Comparison of ENCODE assay signal across 9 cellular contexts in genomic region chr11:122069946-122070345, GRCh38. TPM values are rescaled to one million over a fixed set of nuclear protein-coding genes. Genes with fewer than 3 reads are reported as not detected.
DNase-seq lines count a peak whose midpoint lies in the region; ATAC-seq and TF ChIP-seq lines count a peak whose summit lies in the region.
"Had no signal": no experiment of that assay in that cellular context is flagged by ENCODE, and none has a peak within 500 bp of the region (broad histone marks: within the 10 kb centered on the region; RNA-seq: fewer than 3 reads in every experiment).

No MANE protein-coding gene starts in this region.

- no peaks in the 10 kb centered on the region for H3K4me1 ChIP-seq in DND-41 (ENCODE audit: insufficient read depth, low read length)
- H3K4me1 ChIP-seq in mammary epithelial cell (ENCODE audit: insufficient read depth, low read length): no peaks in the 10 kb centered on the region

- TF ChIP-seq CTCF in DND-41 (IDR thresholded peaks at IDR 0.05; ENCODE audit: borderline replicate concordance, extremely low read depth, low read length, poor library complexity, severe bottlenecking) (no peak), mammary epithelial cell (conservative IDR thresholded peaks at IDR 0.05 in 1 of 2, IDR thresholded peaks at IDR 0.05 in 1 of 2; ENCODE audit: extremely low read depth in 1 of 2, insufficient read depth in 1 of 2, low read depth in 1 of 2, low read length in 2 of 2) (no peak)

- BruUV-seq in mammary epithelial cell (replicated peaks; lab: Mats Ljungman, UMichigan): no TSS peak

- dilution Hi-C loops in mammary epithelial cell (cut with HindIII; ENCODE audit: low sequenced_read_pairs): loop anchor here (10.0 kb wide), 1 partner anchor 405 kb away; no protein-coding TSS in a partner anchor

- peaks cover 10% of the 10 kb centered on the region for H3K27me3 ChIP-seq in DND-41 (ENCODE audit: insufficient read depth, low read length, poor library complexity)
- H3K27me3 ChIP-seq in mammary epithelial cell (ENCODE audit: insufficient read depth, low read length): no peaks in the 10 kb centered on the region

- CTCF ChIA-PET in mammary epithelial cell (lab: Charles Lee; ENCODE audit: low non-redundant PET): no interaction called here

- H3K36me3 ChIP-seq in DND-41 (ENCODE audit: insufficient read depth, low read length) (no peaks in the 10 kb centered on the region), mammary epithelial cell (ENCODE audit: insufficient read depth, low read length) (no peaks in the 10 kb centered on the region)

- H4K20me1 ChIP-seq in DND-41 (ENCODE audit: insufficient read depth, low read length) (no peaks in the 10 kb centered on the region), mammary epithelial cell (ENCODE audit: insufficient read depth, low read length) (no peaks in the 10 kb centered on the region)

- WGBS in mammary epithelial cell (ENCODE audit: low coverage, missing lambda C conversion rate): 42% methylated on average over 4 of the region's 4 CpGs

- ATAC-seq in DND-41 (ENCODE audit: insufficient read depth, low read depth): no peak
- no peak for ATAC-seq in GM19467 (IDR thresholded peaks at IDR 0.05; ENCODE audit: unreplicated experiment)
- no peak for ATAC-seq in GM18520 (IDR thresholded peaks at IDR 0.05; ENCODE audit: unreplicated experiment)

- in situ Hi-C loops in mammary epithelial cell (cut with MboI; ENCODE audit: low sequenced_read_pairs in 2 of 2): no loop called here

- H3K9me3 ChIP-seq in DND-41 (ENCODE audit: insufficient read depth, low read length, severe bottlenecking): no peaks in the 10 kb centered on the region
- peaks cover 5% of the 10 kb centered on the region for H3K9me3 ChIP-seq in mammary epithelial cell (replicated peaks; ENCODE audit: insufficient read depth, low read length)

- H3K27ac ChIP-seq in DND-41 (ENCODE audit: low read length): no peak overlapping the region
- H3K27ac ChIP-seq in mammary epithelial cell (ENCODE audit: insufficient read depth, low read depth, low read length): no peak overlapping the region

- no peak overlapping the region for H2AFZ ChIP-seq in DND-41 (ENCODE audit: low read depth, low read length)
- no peak overlapping the region for H2AFZ ChIP-seq in mammary epithelial cell (ENCODE audit: low read depth, low read length)

- H3K4me2 ChIP-seq in DND-41 (ENCODE audit: insufficient read depth, low read length): no peak overlapping the region
- H3K4me2 ChIP-seq in mammary epithelial cell (ENCODE audit: insufficient read depth, low read depth, low read length): no peak overlapping the region

- H3K9ac ChIP-seq in DND-41 (ENCODE audit: low read depth, low read length) (no peak overlapping the region), mammary epithelial cell (ENCODE audit: insufficient read depth, low read length) (no peak overlapping the region)

- intact Hi-C loops in mammary epithelial cell (cut with micrococcal nuclease): no loop called here

- H3K4me3 ChIP-seq in DND-41 (ENCODE audit: low read depth in 1 of 2, low read length in 2 of 2): no peak overlapping the region
- H3K4me3 ChIP-seq in mammary epithelial cell (replicated peaks in 1 of 3; ENCODE audit: insufficient read depth in 1 of 3, low read depth in 2 of 3, low read length in 3 of 3): no peak overlapping the region

- DNase-seq in DND-41 (peak; percentile 45), NCI-H1092 treated with DMSO at 0.1 percent for 48 hours (lab: John Stamatoyannopoulos, UW) (peak; percentile 41), mammary epithelial cell (peak; percentile 43), left kidney (ENCODE audit: low read depth, low spot score) (peak; percentile 95), HuH-7.5 (ENCODE audit: low spot score) (no peak)
- DNase-seq in central memory CD4-positive, alpha-beta T cell: no peak
- DNase-seq: activated naive CD8-positive, alpha-beta T cell treated with anti-CD3 and anti-CD28 coated beads, Interleukin-2, amount 10 ng/mL, durations not matched to agents 7 days and 5 days had no signal

- no peaks in the 10 kb centered on the region for H3K79me2 ChIP-seq in DND-41 (ENCODE audit: insufficient read depth, low read length)
- H3K79me2 ChIP-seq in mammary epithelial cell (ENCODE audit: insufficient read depth, low read length): no peaks in the 10 kb centered on the region

RNA-seq across cellular contexts. Expression of gene BLID, which starts 46.1 kb away (rescaled TPM):
- total RNA-seq in mammary epithelial cell: 1 to 10 TPM; 5.2 to 5.6 TPM
- polyA plus RNA-seq in mammary epithelial cell: not detected
- not detected for polyA minus RNA-seq in mammary epithelial cell
- total RNA-seq: activated naive CD8-positive, alpha-beta T cell treated with anti-CD3 and anti-CD28 coated beads, Interleukin-2, amount 10 ng/mL, durations not matched to agents 7 days and 5 days had no signal

Comparison
In these comparisons a context has a peak if more than half of its experiments do, and no peak if none do; other contexts are left out.
1. DNase-seq: peak in DND-41 (single experiment), NCI-H1092 treated with DMSO at 0.1 percent for 48 hours (single experiment), mammary epithelial cell (single experiment) and left kidney (single experiment); none in central memory CD4-positive, alpha-beta T cell (single experiment) and HuH-7.5 (single experiment).